ENCODE assay signal across 10 cellular contexts in genomic region chr12:54016478-54016964, GRCh38. TPM values are rescaled to one million over a fixed set of nuclear protein-coding genes. Genes with fewer than 3 reads are reported as not detected.
A peak's percentile ranks its signal among the peaks of the same experiment; 100 is the strongest.
DNase-seq lines count a peak whose midpoint lies in the region; ATAC-seq and TF ChIP-seq lines count a peak whose summit lies in the region.
"Had no signal": no experiment of that assay in that cellular context is flagged by ENCODE, and none has a peak within 500 bp of the region (broad histone marks: within the 10 kb centered on the region; RNA-seq: fewer than 3 reads in every experiment).

No MANE protein-coding gene starts in this region.

- H3K27ac Mint-ChIP-seq in Calu3 (ENCODE audit: unreplicated experiment) (no peak overlapping the region), nephron (peak overlapping the region; percentile 93 to 97 (median 95))
- H3K27ac Mint-ChIP-seq: T-cell had no signal

- peaks cover 16% of the 10 kb centered on the region for H3K36me3 ChIP-seq in MG63
- H3K36me3 ChIP-seq in adipocyte (ENCODE audit: control insufficient read depth, insufficient read depth, low read length, severe bottlenecking) = no peaks in the 10 kb centered on the region

- H3K4me1 Mint-ChIP-seq in Calu3 (ENCODE audit: low read depth, unreplicated experiment) = peaks cover 3% of the 10 kb centered on the region
- peaks cover 62% of the 10 kb centered on the region for H3K4me1 Mint-ChIP-seq in nephron

- no peaks in the 10 kb centered on the region for H3K9me3 ChIP-seq in MG63
- H3K9me3 ChIP-seq in adipocyte (ENCODE audit: control insufficient read depth, low read length) = no peaks in the 10 kb centered on the region

- no peak for DNase-seq in Calu3
- DNase-seq in MG63 = peak; percentile 59
- no peak for DNase-seq in adipocyte (ENCODE audit: low read depth)
- no peak for DNase-seq in NCI-H1930 (lab: John Stamatoyannopoulos, UW)
- DNase-seq: T-cell had no signal

- H3K36me3 Mint-ChIP-seq in Calu3 (ENCODE audit: insufficient read depth, unreplicated experiment) (peaks cover 11% of the 10 kb centered on the region), nephron (ENCODE audit: low read depth) (peaks cover 2% of the 10 kb centered on the region)
- H3K36me3 Mint-ChIP-seq: T-cell had no signal

- peak overlapping the region; percentile 99 for H3K9ac ChIP-seq in adipocyte (ENCODE audit: low read length)

- H3K9me3 Mint-ChIP-seq in Calu3 (ENCODE audit: low read depth, unreplicated experiment) (no peaks in the 10 kb centered on the region), nephron (no peaks in the 10 kb centered on the region)
- H3K9me3 Mint-ChIP-seq: T-cell had no signal

- H3K27me3 ChIP-seq in MG63 (no peaks in the 10 kb centered on the region), adipocyte (replicated peaks; ENCODE audit: control insufficient read depth, insufficient read depth, low read length) (no peaks in the 10 kb centered on the region)

- intact Hi-C loops in Calu3 (cut with micrococcal nuclease; ENCODE audit: unreplicated experiment) = no loop called here

- no peak for TF ChIP-seq CTCF in Calu3 (IDR thresholded peaks at IDR 0.05; ENCODE audit: unreplicated experiment)
- TF ChIP-seq CTCF in nephron (IDR thresholded peaks at IDR 0.05; ENCODE audit: unreplicated experiment in 3 of 3) = no peak

- H3K4me3 Mint-ChIP-seq in Calu3 (ENCODE audit: low read depth, unreplicated experiment) (peak overlapping the region; percentile 77), nephron (peak overlapping the region; percentile 85 to 90 (median 89))

- ATAC-seq in GM21423 (IDR thresholded peaks at IDR 0.05; ENCODE audit: unreplicated experiment) (no peak), GM18909 (IDR thresholded peaks at IDR 0.05; ENCODE audit: poor library complexity, unreplicated experiment) (no peak), GM18517 (IDR thresholded peaks at IDR 0.05; ENCODE audit: unreplicated experiment) (no peak)
- ATAC-seq: T-cell had no signal

- H3K4me3 ChIP-seq in MG63 (peak overlapping the region; percentile 69), adipocyte (ENCODE audit: low read length) (peak overlapping the region; percentile 98)

- no TSS peak for BruUV-seq in Calu3 (replicated peaks; lab: Mats Ljungman, UMichigan)

- CTCF ChIA-PET in Calu3 (lab: Charles Lee) = interaction anchor here (0.6 to 2.2 kb wide), 11 partner anchors 10 to 357 kb away, joined by 3 to 25 read pairs (median 6); partner anchors contain the start of genes HOXC5, HOXC6 and SMUG1

- H3K27me3 Mint-ChIP-seq in Calu3 (ENCODE audit: unreplicated experiment) (peaks cover 80% of the 10 kb centered on the region), nephron (ENCODE audit: low read depth) (peaks cover 23% of the 10 kb centered on the region)

- H3K4me1 ChIP-seq in adipocyte (ENCODE audit: control insufficient read depth, insufficient read depth, low read length) = peaks cover 53% of the 10 kb centered on the region

RNA-seq across cellular contexts. Expression of gene HOXC8, which starts 7.7 kb away (rescaled TPM):
- 0.24 TPM in 1 of 2 replicates, not detected in the other for total RNA-seq in Calu3 (2022)
- 0.10 and 0.13 TPM in 2 replicates for total RNA-seq in MG63 (2014; rRNA removed; shearing (Covaris generic); ENCODE audit: low replicate concordance)
- total RNA-seq: cerebellum, T-cell had no signal

RNA-seq across cellular contexts. Expression of gene HOXC6, which starts 11.7 kb away (rescaled TPM):
- total RNA-seq in Calu3 (2022) = 0.71 and 1.2 TPM in 2 replicates
- total RNA-seq in MG63 (2014; rRNA removed; shearing (Covaris generic); ENCODE audit: low replicate concordance) = 4.9 and 5.3 TPM in 2 replicates
- total RNA-seq: cerebellum, T-cell had no signal

RNA-seq across cellular contexts. Expression of gene HOXC5, which starts 16.3 kb away (rescaled TPM):
- total RNA-seq in Calu3 (2022) = 0.20 TPM in 1 of 2 replicates, not detected in the other
- not detected in 2 replicates for total RNA-seq in MG63 (2014; rRNA removed; shearing (Covaris generic); ENCODE audit: low replicate concordance)
- total RNA-seq: cerebellum, T-cell had no signal

RNA-seq across cellular contexts. Expression of gene HOXC9, which starts 16.6 kb away (rescaled TPM):
- total RNA-seq in Calu3 (2022) = 0.42 and 0.54 TPM in 2 replicates
- 1.9 and 7.9 TPM in 2 replicates for total RNA-seq in MG63 (2014; rRNA removed; shearing (Covaris generic); ENCODE audit: low replicate concordance)
- total RNA-seq: cerebellum, T-cell had no signal

RNA-seq across cellular contexts. Expression of gene HOXC10, which starts 31.6 kb away (rescaled TPM):
- 0.51 and 0.71 TPM in 2 replicates for total RNA-seq in Calu3 (2022)
- 19.8 and 27.4 TPM in 2 replicates for total RNA-seq in MG63 (2014; rRNA removed; shearing (Covaris generic); ENCODE audit: low replicate concordance)
- total RNA-seq: cerebellum had no signal
